Comparison of ENCODE assay signal across 8 cellular contexts in the genomic region with DNA sequence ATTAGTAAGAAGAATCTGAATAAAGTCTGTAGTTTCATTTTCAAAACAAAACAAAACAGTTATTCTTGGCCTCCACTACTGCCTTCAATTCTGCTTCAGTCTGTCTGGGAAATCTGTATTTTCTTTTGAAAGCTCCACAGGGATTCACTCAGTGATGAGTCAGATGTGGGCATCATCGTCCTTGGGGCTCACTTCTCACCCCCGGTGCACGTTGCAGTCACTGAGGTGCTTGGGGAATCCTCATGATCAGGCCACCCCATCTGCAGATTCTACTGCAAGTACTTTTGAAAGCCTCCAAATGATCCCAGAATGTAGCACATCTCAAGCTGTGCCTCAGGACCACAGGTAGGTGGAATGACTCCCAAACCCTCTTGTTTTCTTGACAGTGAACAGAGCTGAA. TPM values are rescaled to one million over a fixed set of nuclear protein-coding genes. Genes with fewer than 3 reads are reported as not detected.
DNase-seq lines count a peak whose midpoint lies in the region.

No MANE protein-coding gene starts in this region.

- peak overlapping the region; percentile 84 for H3K4me3 Mint-ChIP-seq in T-helper 2 cell treated with Interferon-gamma antibody and Interleukin-4, amounts not matched to agents 5 μg/mL and 100 μg/mL, for 36 hours

- H3K4me1 ChIP-seq in SJCRH30, result no peaks in the 10 kb centered on the region

- peaks cover 28% of the 10 kb centered on the region for H3K36me3 Mint-ChIP-seq in T-helper 2 cell treated with Interferon-gamma antibody and Interleukin-4, amounts not matched to agents 5 μg/mL and 100 μg/mL, for 36 hours (ENCODE audit: low read depth)

- no peak overlapping the region for H3K27ac ChIP-seq in SJCRH30

- H3K9me3 Mint-ChIP-seq in T-helper 2 cell treated with Interferon-gamma antibody and Interleukin-4, amounts not matched to agents 5 μg/mL and 100 μg/mL, for 36 hours, result no peaks in the 10 kb centered on the region

- H3K27me3 Mint-ChIP-seq in T-helper 2 cell treated with Interferon-gamma antibody and Interleukin-4, amounts not matched to agents 5 μg/mL and 100 μg/mL, for 36 hours (ENCODE audit: low read depth), result no peaks in the 10 kb centered on the region

- DNase-seq in stimulated activated CD4-positive, alpha-beta T cell treated with anti-CD3 and anti-CD28 coated beads, Interleukin-1b, Interleukin-23, amount 100 ng/mL, for 48 hours, result peak; percentile 62
- no peak for DNase-seq in stimulated activated CD4-positive, alpha-beta T cell treated with anti-CD3 and anti-CD28 coated beads, Interleukin-12 subunit alpha, Interleukin-12 subunit beta, amount 100 ng/mL, for 4 hours
- DNase-seq in T-helper 2 cell treated with Interferon-gamma antibody and Interleukin-4, amounts not matched to agents 5 μg/mL and 100 μg/mL, for 36 hours (ENCODE audit: low spot score), result peak; percentile 51
- DNase-seq in fibroblast of the conjunctiva (ENCODE audit: low read depth) (peak; percentile 70), NCI-H446 treated with DMSO at 0.1 percent for 48 hours (lab: John Stamatoyannopoulos, UW) (no peak), SJCRH30 (no peak), NCI-H748 (lab: John Stamatoyannopoulos, UW; ENCODE audit: unreplicated experiment) (no peak)
- peak; percentile 65 for DNase-seq in stimulated activated CD8-positive, alpha-beta memory T cell treated with anti-CD3 and anti-CD28 coated beads, Interleukin-4, amount 100 ng/mL, for 48 hours

- H3K4me1 Mint-ChIP-seq in T-helper 2 cell treated with Interferon-gamma antibody and Interleukin-4, amounts not matched to agents 5 μg/mL and 100 μg/mL, for 36 hours (ENCODE audit: low read depth), result peaks cover 70% of the 10 kb centered on the region

- H3K36me3 ChIP-seq in SJCRH30, result no peaks in the 10 kb centered on the region

- no peaks in the 10 kb centered on the region for H3K9me3 ChIP-seq in SJCRH30 (replicated peaks)

- peak overlapping the region; percentile 90 for H3K27ac Mint-ChIP-seq in T-helper 2 cell treated with Interferon-gamma antibody and Interleukin-4, amounts not matched to agents 5 μg/mL and 100 μg/mL, for 36 hours

- no peaks in the 10 kb centered on the region for H3K27me3 ChIP-seq in SJCRH30

- H3K4me3 ChIP-seq in SJCRH30, result no peak overlapping the region

RNA-seq across cellular contexts. Expression of a gene that starts 34.3 kb away (rescaled TPM):
- 15.3 and 16.7 TPM in 2 replicates for total RNA-seq in SJCRH30 (2014; rRNA removed; shearing (Covaris generic))

Comparison
In these comparisons a context has a peak if more than half of its experiments do, and no peak if none do; other contexts are left out.
1. DNase-seq: peak in stimulated activated CD4-positive, alpha-beta T cell treated with anti-CD3 and anti-CD28 coated beads, Interleukin-1b, Interleukin-23, amount 100 ng/mL, for 48 hours (single experiment), T-helper 2 cell treated with Interferon-gamma antibody and Interleukin-4, amounts not matched to agents 5 μg/mL and 100 μg/mL, for 36 hours (single experiment), fibroblast of the conjunctiva (single experiment) and stimulated activated CD8-positive, alpha-beta memory T cell treated with anti-CD3 and anti-CD28 coated beads, Interleukin-4, amount 100 ng/mL, for 48 hours (single experiment); none in stimulated activated CD4-positive, alpha-beta T cell treated with anti-CD3 and anti-CD28 coated beads, Interleukin-12 subunit alpha, Interleukin-12 subunit beta, amount 100 ng/mL, for 4 hours (single experiment), NCI-H446 treated with DMSO at 0.1 percent for 48 hours (single experiment), SJCRH30 (0 of 2) and NCI-H748 (single experiment).